9 cellular contexts compared by ENCODE assay signal in genomic region chr18:58578835-58579560, GRCh38. TPM values are rescaled to one million over a fixed set of nuclear protein-coding genes. Genes with fewer than 3 reads are reported as not detected.
DNase-seq lines count a peak whose midpoint lies in the region; ATAC-seq, FAIRE-seq and TF ChIP-seq lines count a peak whose summit lies in the region.
"Had no signal": no experiment of that assay in that cellular context is flagged by ENCODE, and none has a peak within 500 bp of the region (broad histone marks: within the 10 kb centered on the region; RNA-seq: fewer than 3 reads in every experiment).

No MANE protein-coding gene starts in this region.

- no peaks in the 10 kb centered on the region for H4K20me1 ChIP-seq in HepG2 (ENCODE audit: insufficient read depth, low read length)

- no peak overlapping the region for H3K27ac ChIP-seq in HepG2 (ENCODE audit: extremely low read length, insufficient read depth, low read length)

- BruUV-seq in HepG2 (replicated peaks; lab: Mats Ljungman, UMichigan) = TSS peak; percentile 65

- TF ChIP-seq POLR2A in HepG2 (IDR thresholded peaks at IDR 0.05; ENCODE audit: insufficient read depth in 1 of 2, low read depth in 2 of 2, low read length in 2 of 2) = no peak

- H3K36me3 Mint-ChIP-seq in HFFc6 (ENCODE audit: low read depth) (peaks cover 36% of the 10 kb centered on the region), brain (peaks cover 3% of the 10 kb centered on the region)

- H3K4me3 Mint-ChIP-seq in HFFc6 = peak overlapping the region; percentile 91
- peak overlapping the region in 3 of 5 experiments; percentile 18 to 77 (median 68) for H3K4me3 Mint-ChIP-seq in brain

- peak overlapping the region; percentile 54; the same call in 1 of the 2 replicates for H3K9ac ChIP-seq in HepG2 (ENCODE audit: insufficient read depth, low read depth, low read length)

- intact Hi-C loops in HepG2 (cut with micrococcal nuclease; ENCODE audit: unreplicated experiment) = loop anchor here (2.0 to 5.0 kb wide), 3 partner anchors 28 to 93 kb away; partner anchors contain the start of gene MALT1

- TF ChIP-seq RAD21 in HepG2 (CRISPR knock-in tag; IDR thresholded peaks at IDR 0.05) = no peak

- H3K9me3 Mint-ChIP-seq in HFFc6 (no peaks in the 10 kb centered on the region), brain (peaks cover 0 to 3% (median 3%) of the 10 kb centered on the region in 5 experiments)
- H3K9me3 Mint-ChIP-seq: activated T-cell treated with anti-CD3 and anti-CD28 coated beads, Interleukin-2, amount 50 U/mL, for 24 hours had no signal

- no peaks in the 10 kb centered on the region for H3K79me2 ChIP-seq in HepG2 (ENCODE audit: insufficient read depth, low read length)

- H3K4me1 Mint-ChIP-seq in HFFc6 (ENCODE audit: low read depth) = peaks cover 74% of the 10 kb centered on the region
- H3K4me1 Mint-ChIP-seq in brain = peaks cover 62% of the 10 kb centered on the region

- H2AFZ ChIP-seq in HepG2 (ENCODE audit: low read length) = no peak overlapping the region

- no peak for FAIRE-seq in HepG2 (lab: Jason Lieb, UNC)

- CTCF ChIA-PET in HepG2 (lab: Yijun Ruan, JAX; ENCODE audit: low intra/inter-chr PET ratio, low total read pairs) = no interaction called here

- H3K36me3 ChIP-seq in HepG2 (replicated peaks in 1 of 2; ENCODE audit: control insufficient read depth in 1 of 2, insufficient read depth in 2 of 2, low read length in 2 of 2) = no peaks in the 10 kb centered on the region

- H3K4me1 ChIP-seq in HepG2 (ENCODE audit: insufficient read depth, low read length) = peaks cover 42% of the 10 kb centered on the region

- peak; percentile 65 for DNase-seq in ACHN
- peak; percentile 92 for DNase-seq in HFFc6
- peak; percentile 28 for DNase-seq in HepG2 (ENCODE audit: low spot score)
- no peak for DNase-seq in NK-92 (lab: John Stamatoyannopoulos, UW; ENCODE audit: unreplicated experiment)
- DNase-seq in activated CD4-positive, alpha-beta T cell treated with anti-CD3 and anti-CD28 coated beads for 1 hour = no peak
- DNase-seq: activated T-cell treated with anti-CD3 and anti-CD28 coated beads, Interleukin-2, amount 50 U/mL, for 24 hours had no signal

- no peaks in the 10 kb centered on the region for H3K9me3 ChIP-seq in HepG2 (ENCODE audit: low read length)

- H3K4me2 ChIP-seq in HepG2 (ENCODE audit: low read depth, low read length) = peak overlapping the region; percentile 79

- H3K4me3 ChIP-seq in HepG2 (replicated peaks in 1 of 3; ENCODE audit: insufficient read depth in 1 of 3, low read depth in 2 of 3, low read length in 3 of 3) = peak overlapping the region; percentile 57 to 66 (median 65)

- H3K27ac Mint-ChIP-seq in HFFc6 (peak overlapping the region; percentile 98), brain (peak overlapping the region in 2 of 5 experiments; percentile 90 to 93)
- H3K27ac Mint-ChIP-seq: activated T-cell treated with anti-CD3 and anti-CD28 coated beads, Interleukin-2, amount 50 U/mL, for 24 hours had no signal

- peaks cover 2% of the 10 kb centered on the region for H3K27me3 Mint-ChIP-seq in HFFc6 (ENCODE audit: insufficient read depth)
- no peaks in the 10 kb centered on the region for H3K27me3 Mint-ChIP-seq in brain
- H3K27me3 Mint-ChIP-seq: activated T-cell treated with anti-CD3 and anti-CD28 coated beads, Interleukin-2, amount 50 U/mL, for 24 hours had no signal

- no peaks in the 10 kb centered on the region for H3K27me3 ChIP-seq in HepG2 (ENCODE audit: control insufficient read depth in 1 of 2, insufficient read depth in 2 of 2, low read length in 2 of 2)

- 7% methylated on average over 7 of the region's 8 CpGs for WGBS in HepG2 (ENCODE audit: low lambda C conversion rate)

- ATAC-seq in HepG2 = peak; percentile 52
- ATAC-seq in HG02840 (IDR thresholded peaks at IDR 0.05; ENCODE audit: low FRiP score, unreplicated experiment) = no peak
- ATAC-seq in HG02885 (IDR thresholded peaks at IDR 0.05; ENCODE audit: poor library complexity, unreplicated experiment) = no peak

- in situ Hi-C loops in ACHN (cut with HindIII; ENCODE audit: low pct_ligation_motif_present, low pct_unique_long_range_greater_than_20kb, low sequenced_read_pairs) (no loop called here), HepG2 (cut with HindIII; ENCODE audit: extremely low pct_ligation_motif_present, low pct_unique_long_range_greater_than_20kb) (no loop called here)

- no peak for TF ChIP-seq EP300 in HepG2 (IDR thresholded peaks at IDR 0.05; ENCODE audit: low read depth in 2 of 2, low read length in 2 of 2)
- no peak for TF ChIP-seq EP300 in HepG2 (CRISPR knock-in tag; IDR thresholded peaks at IDR 0.05; ENCODE audit: borderline replicate concordance)

- POLR2A ChIA-PET in HepG2 (lab: Yijun Ruan, JAX) = interaction anchor here (0.9 to 1.6 kb wide), 5 partner anchors 10 to 92 kb away, joined by 3 to 10 read pairs (median 5); partner anchors contain the start of gene MALT1

- no peak for TF ChIP-seq CTCF in HFFc6 (IDR thresholded peaks at IDR 0.05)
- no peak for TF ChIP-seq CTCF in brain (conservative IDR thresholded peaks at IDR 0.05)
- TF ChIP-seq CTCF in HepG2 (CRISPR knock-in tag; IDR thresholded peaks at IDR 0.05) = no peak

TF ChIP-seq in HepG2, 621 proteins besides CTCF, POLR2A, EP300 and RAD21:
- TF ChIP-seq HMGXB4 (CRISPR knock-in tag; IDR thresholded peaks at IDR 0.05; ENCODE audit: borderline replicate concordance in 1 of 2, low read depth in 1 of 2) (0 out of 4 replicates have a peak, but pooled peaks of 1 of the 2 experiments have one; percentile 21), ZSCAN9 (CRISPR knock-in tag; IDR thresholded peaks at IDR 0.05; ENCODE audit: borderline replicate concordance) (no peak), ZNF207 (IDR thresholded peaks at IDR 0.05; ENCODE audit: borderline replicate concordance) (no peak), ZNF652 (CRISPR knock-in tag; IDR thresholded peaks at IDR 0.05; ENCODE audit: borderline replicate concordance, low read depth) (no peak), MAX (IDR thresholded peaks at IDR 0.05) (no peak), RCOR2 (CRISPR knock-in tag; IDR thresholded peaks at IDR 0.05) (no peak), GATAD2A (CRISPR knock-in tag; IDR thresholded peaks at IDR 0.05) (no peak), ATF4 (CRISPR knock-in tag; IDR thresholded peaks at IDR 0.05) (peak in 1 of 2 experiments; percentile 82; a peak in 2 of 4 replicates), NAIF1 (CRISPR knock-in tag; IDR thresholded peaks at IDR 0.05; ENCODE audit: borderline replicate concordance) (no peak), ZNF180 (CRISPR knock-in tag; IDR thresholded peaks at IDR 0.05; ENCODE audit: borderline replicate concordance, low read depth) (no peak), TAF1 (CRISPR knock-in tag; IDR thresholded peaks at IDR 0.05) (no peak), ZNF263 (CRISPR knock-in tag; IDR thresholded peaks at IDR 0.05) (peak; percentile 91)

RNA-seq across cellular contexts. Expression of gene ALPK2, which starts 49.9 kb away (rescaled TPM):
- 10 to 100 TPM; 31.6 to 36.0 (median 35.1) TPM for total RNA-seq in HFFc6 (2021; fragmentation: NEBNext Ultra II Directional; extraction: Animal tissue kit (Norgen Biotek cat#: 25700))
- not detected for polyA plus RNA-seq in brain (ENCODE audit: insufficient read depth, low read depth, low replicate concordance)
- total RNA-seq in HepG2 (2016; rRNA removed; fragmentation: Illumina TruSeq; extraction: Trizol) = 0.21 and 0.31 TPM in 2 replicates
- total RNA-seq in HepG2 (2016; cell fraction: cytosol; rRNA removed; fragmentation: Illumina TruSeq; extraction: Trizol; ENCODE audit: low read depth) = 0.09 and 0.10 TPM in 2 replicates
- total RNA-seq in HepG2 (2016; cell fraction: insoluble cytoplasmic fraction; rRNA removed; fragmentation: Illumina TruSeq; extraction: Trizol) = 0.21 and 0.24 TPM in 2 replicates
- 0.06 and 0.07 TPM in 2 replicates for total RNA-seq in HepG2 (2016; cell fraction: membrane; rRNA removed; fragmentation: Illumina TruSeq; extraction: Trizol)
- 0.75 and 1.1 TPM in 2 replicates for total RNA-seq in HepG2 (2016; cell fraction: nucleus; rRNA removed; fragmentation: Illumina TruSeq; extraction: Trizol)
- polyA plus RNA-seq in HepG2 (2011; rRNA removed) = 2.4 and 3.9 TPM in 2 replicates
- 1.0 and 1.5 TPM in 2 replicates for polyA plus RNA-seq in HepG2 (2011; cell fraction: cytosol; rRNA removed)
- 9.1 and 12.8 TPM in 2 replicates for polyA plus RNA-seq in HepG2 (2011; cell fraction: nucleus; rRNA removed)
- polyA plus RNA-seq in HepG2 (2012) = 5.6 and 9.2 TPM in 2 replicates
- polyA plus RNA-seq in HepG2 (2016; cell fraction: cytosol; fragmentation: Illumina TruSeq; extraction: Trizol; ENCODE audit: low read depth) = 0.05 and 0.07 TPM in 2 replicates
- polyA plus RNA-seq in HepG2 (2016; cell fraction: insoluble cytoplasmic fraction; fragmentation: Illumina TruSeq; extraction: Trizol; ENCODE audit: low read depth) = 0.13 and 0.22 TPM in 2 replicates
- 0.09 and 0.14 TPM in 2 replicates for polyA plus RNA-seq in HepG2 (2016; cell fraction: membrane; fragmentation: Illumina TruSeq; extraction: Trizol; ENCODE audit: low read depth)
- polyA plus RNA-seq in HepG2 (2016; cell fraction: nucleus; fragmentation: Illumina TruSeq; extraction: Trizol; ENCODE audit: insufficient read depth, low read depth) = 0.51 and 1.2 TPM in 2 replicates
- polyA minus RNA-seq in HepG2 (2011; rRNA and poly(A)+ RNA removed; ENCODE audit: low replicate concordance) = 0.21 and 2.9 TPM in 2 replicates
- polyA minus RNA-seq in HepG2 (2011; cell fraction: cytosol; rRNA and poly(A)+ RNA removed) = 1.4 and 2.6 TPM in 2 replicates
- 24.1 and 33.8 TPM in 2 replicates for polyA minus RNA-seq in HepG2 (2011; cell fraction: nucleus; rRNA and poly(A)+ RNA removed)

Comparison
In these comparisons a context has a peak if more than half of its experiments do, and no peak if none do; other contexts are left out.
1. DNase-seq: peak in ACHN (single experiment), HFFc6 (single experiment) and HepG2 (single experiment); none in NK-92 (single experiment) and activated CD4-positive, alpha-beta T cell treated with anti-CD3 and anti-CD28 coated beads for 1 hour (single experiment).
2. RNA of gene ALPK2, which starts 49.9 kb away (total RNA-seq): 31.6 to 36.0 TPM in HFFc6; 0.06 to 1.1 TPM in HepG2; every median in the first group is over 10 times any median in the second.